In genomic region chr6:74068945-74069570, GRCh38 we compare ENCODE assay signal across 22 cellular contexts.
DNase-seq lines count a peak whose midpoint lies in the region; ATAC-seq and TF ChIP-seq lines count a peak whose summit lies in the region.
"Had no signal": no experiment of that assay in that cellular context is flagged by ENCODE, and none has a peak within 500 bp of the region (broad histone marks: within the 10 kb centered on the region; RNA-seq: fewer than 3 reads in every experiment).

No MANE protein-coding gene starts in this region.

- H3K36me3 ChIP-seq in IMR-90 (ENCODE audit: control insufficient read depth, insufficient read depth, low read length): no peaks in the 10 kb centered on the region
- H3K36me3 ChIP-seq: BLaER1 treated with 17β-estradiol and CSF1 and Interleukin-3, amounts not matched to agents 10 nM and 100 nM; heart left ventricle had no signal

- H3K14ac ChIP-seq in IMR-90 (replicated peaks; ENCODE audit: low read depth, low read length): 0 out of 2 replicates have a peak overlapping the region, but pooled peaks have one; percentile 51

- TF ChIP-seq CTCF in IMR-90 (conservative IDR thresholded peaks at IDR 0.05; ENCODE audit: low read depth, low read length) (no peak), choroid plexus epithelial cell (conservative IDR thresholded peaks at IDR 0.05; ENCODE audit: low read depth, low read length) (no peak)

- peaks cover 12% of the 10 kb centered on the region; the same call in 1 of the 2 replicates for H3K4me1 ChIP-seq in IMR-90 (ENCODE audit: control insufficient read depth, insufficient read depth, low read length)

- dilution Hi-C loops in IMR-90 (cut with HindIII; ENCODE audit: low sequenced_read_pairs, unreplicated experiment): no loop called here

- H3K79me1 ChIP-seq in IMR-90 (ENCODE audit: low read depth in 1 of 2, low read length in 2 of 2): no peaks in the 10 kb centered on the region

- H4K5ac ChIP-seq in IMR-90 (ENCODE audit: low read depth, low read length): no peak overlapping the region

- H3K23ac ChIP-seq in IMR-90 (ENCODE audit: low read depth, low read length): 0 out of 2 replicates have a peak overlapping the region, but pooled peaks have one; percentile 6

- no peak overlapping the region for H2AFZ ChIP-seq in IMR-90 (replicated peaks; ENCODE audit: low read length, poor library complexity)

- no peak overlapping the region for H3K4me2 ChIP-seq in IMR-90 (ENCODE audit: low read depth, low read length)
- H3K4me2 ChIP-seq: BLaER1 treated with 17β-estradiol and CSF1 and Interleukin-3, amounts not matched to agents 10 nM and 100 nM had no signal

- no CpG with 5 or more reads among the region's 4 CpGs for WGBS in IMR-90 (ENCODE audit: extremely low coverage in 2 of 2, insufficient read length in 1 of 2), 2 experiments

- H2BK15ac ChIP-seq in IMR-90 (ENCODE audit: low read depth, low read length): peak overlapping the region; percentile 81; the same call in 1 of the 3 replicates

- BruUV-seq in IMR-90 (replicated peaks; lab: Mats Ljungman, UMichigan): no TSS peak

- H2AK5ac ChIP-seq in IMR-90 (ENCODE audit: low read depth, low read length): peak overlapping the region; percentile 41; the same call in 1 of the 2 replicates

- H3K27ac ChIP-seq in IMR-90 (ENCODE audit: insufficient read depth, low read length): no peak overlapping the region
- H3K27ac ChIP-seq: BLaER1 treated with 17β-estradiol and CSF1 and Interleukin-3, amounts not matched to agents 10 nM and 100 nM; epithelial cell of prostate; heart left ventricle had no signal

- no peak for TF ChIP-seq POLR2A in IMR-90 (IDR thresholded peaks at IDR 0.05; ENCODE audit: low read depth, low read length)

- no peaks in the 10 kb centered on the region for H4K20me1 ChIP-seq in IMR-90 (ENCODE audit: insufficient read depth, low read length)
- H4K20me1 ChIP-seq: BLaER1 treated with 17β-estradiol and CSF1 and Interleukin-3, amounts not matched to agents 10 nM and 100 nM had no signal

- peak overlapping the region in 1 of 2 experiments; percentile 44; a peak in 1 of 4 replicates for H4K8ac ChIP-seq in IMR-90 (ENCODE audit: low read depth in 2 of 2, low read length in 2 of 2)

- no peak overlapping the region for H3K4me3 ChIP-seq in IMR-90 (ENCODE audit: insufficient read depth, low read depth, low read length)
- no peak overlapping the region for H3K4me3 ChIP-seq in choroid plexus epithelial cell (ENCODE audit: low read depth, low read length)
- H3K4me3 ChIP-seq: BLaER1 treated with 17β-estradiol and CSF1 and Interleukin-3, amounts not matched to agents 10 nM and 100 nM; heart left ventricle; lung; skin epidermis had no signal

- DNase-seq in EH (ENCODE audit: low read depth) (peak; percentile 77), IMR-90 (peak; percentile 93), choroid plexus epithelial cell (ENCODE audit: low read depth) (peak; percentile 71), non-pigmented ciliary epithelial cell (ENCODE audit: low read depth) (peak; percentile 56), OCI-M2 (lab: John Stamatoyannopoulos, UW; ENCODE audit: unreplicated experiment) (no peak), hippocampal formation (lab: John Stamatoyannopoulos, UW) (no peak)
- DNase-seq: activated CD4-positive, alpha-beta memory T cell treated with anti-CD3 and anti-CD28 coated beads for 36 hours; activated naive CD4-positive, alpha-beta T cell treated with Interleukin-2 at 50 U/mL for 16 hours; activated T-cell treated with anti-CD3 and anti-CD28 coated beads, Interleukin-2, amount 50 U/mL, for 1 hour; dermis blood vessel endothelial cell; heart left ventricle; NCI-H187 treated with DMSO at 0.1 percent for 48 hours; NCI-H510A; SIG-M5; stimulated activated CD4-positive, alpha-beta T cell treated with anti-CD3 and anti-CD28 coated beads, Interleukin-4, amount 100 ng/mL, for 4 hours had no signal

- intact Hi-C loops in IMR-90 (cut with micrococcal nuclease): loop anchor here (5.0 kb wide), 1 partner anchor 322 kb away; no protein-coding TSS in a partner anchor

- POLR2A ChIA-PET in IMR-90 (lab: Charles Lee; ENCODE audit: unreplicated experiment): no interaction called here

- in situ Hi-C loops in IMR-90 (cut with MboI; ENCODE audit: low sequenced_read_pairs): no loop called here

- TF ChIP-seq RAD21 in IMR-90 (IDR thresholded peaks at IDR 0.05; ENCODE audit: low read length): no peak

- peak overlapping the region; percentile 65 for H2BK5ac ChIP-seq in IMR-90 (ENCODE audit: low read depth, low read length, poor library complexity, severe bottlenecking)

- CTCF ChIA-PET in IMR-90 (lab: Yijun Ruan, JAX): no interaction called here

- H3K18ac ChIP-seq in IMR-90 (ENCODE audit: low read depth, low read length): no peak overlapping the region; the same call in 1 of the 2 replicates

- ATAC-seq in IMR-90 (ENCODE audit: low read depth) (peak; percentile 65), HG03159 (IDR thresholded peaks at IDR 0.05; ENCODE audit: unreplicated experiment) (no peak), HG02852 (IDR thresholded peaks at IDR 0.05; ENCODE audit: unreplicated experiment) (no peak)
- ATAC-seq: heart left ventricle, HepG2 had no signal

- H2BK20ac ChIP-seq in IMR-90 (ENCODE audit: low read depth, low read length): peak overlapping the region; percentile 60; the same call in 1 of the 2 replicates

- no peak overlapping the region for H3K9ac ChIP-seq in IMR-90 (ENCODE audit: low read depth, low read length)
- H3K9ac ChIP-seq: BLaER1 treated with 17β-estradiol and CSF1 and Interleukin-3, amounts not matched to agents 10 nM and 100 nM had no signal

- no peaks in the 10 kb centered on the region for H3K27me3 ChIP-seq in IMR-90 (ENCODE audit: control insufficient read depth, insufficient read depth, low read length)
- H3K27me3 ChIP-seq: BLaER1 treated with 17β-estradiol and CSF1 and Interleukin-3, amounts not matched to agents 10 nM and 100 nM; heart left ventricle had no signal

- no peaks in the 10 kb centered on the region for H3K9me3 ChIP-seq in IMR-90 (ENCODE audit: control insufficient read depth, insufficient read depth, low read length)
- H3K9me3 ChIP-seq: BLaER1 treated with 17β-estradiol and CSF1 and Interleukin-3, amounts not matched to agents 10 nM and 100 nM; heart left ventricle had no signal

- H3K56ac ChIP-seq in IMR-90 (ENCODE audit: extremely low read depth, insufficient read depth, low read length): no peak overlapping the region

- H3K4ac ChIP-seq in IMR-90 (ENCODE audit: low read depth, low read length): peak overlapping the region; percentile 35; the same call in 1 of the 2 replicates

- H2AK9ac ChIP-seq in IMR-90 (replicated peaks; ENCODE audit: low read depth, low read length, poor library complexity): no peak overlapping the region

- peak overlapping the region; percentile 50; the same call in 1 of the 2 replicates for H2BK120ac ChIP-seq in IMR-90 (ENCODE audit: low read depth, low read length)

- peaks cover 13% of the 10 kb centered on the region for H3K9me1 ChIP-seq in IMR-90 (ENCODE audit: insufficient read depth, low read length)

- H4K91ac ChIP-seq in IMR-90 (ENCODE audit: insufficient read depth, low read depth, low read length): peak overlapping the region; percentile 10; the same call in 1 of the 2 replicates

TF ChIP-seq in IMR-90, 13 proteins besides CTCF, POLR2A, EP300 and RAD21:
- no peak for TF ChIP-seq FOS (IDR thresholded peaks at IDR 0.05; ENCODE audit: low read depth, low read length)
- no peak for TF ChIP-seq MAZ (IDR thresholded peaks at IDR 0.05; ENCODE audit: borderline replicate concordance, low read depth, low read length)
- no peak for TF ChIP-seq ELK1 (IDR thresholded peaks at IDR 0.05; ENCODE audit: borderline replicate concordance, low read depth, low read length)
- no peak for TF ChIP-seq USF2 (IDR thresholded peaks at IDR 0.05; ENCODE audit: low read depth, low read length)
- no peak for TF ChIP-seq MAFK (IDR thresholded peaks at IDR 0.05; ENCODE audit: low read depth, low read length)
TF ChIP-seq in IMR-90: peak in this region for 0.

Comparison
In these comparisons a context has a peak if more than half of its experiments do, and no peak if none do; other contexts are left out.
1. DNase-seq: peak in EH (single experiment), IMR-90 (single experiment), choroid plexus epithelial cell (single experiment) and non-pigmented ciliary epithelial cell (single experiment); none in OCI-M2 (single experiment) and hippocampal formation (0 of 2).